In genomic region chr1:226223157-226223785, GRCh38 we compare ENCODE assay signal across 8 cellular contexts. TPM values are rescaled to one million over a fixed set of nuclear protein-coding genes. Genes with fewer than 3 reads are reported as not detected.
A peak's percentile ranks its signal among the peaks of the same experiment; 100 is the strongest.
DNase-seq lines count a peak whose midpoint lies in the region; ATAC-seq and TF ChIP-seq lines count a peak whose summit lies in the region.

Gene MIXL1 (plus strand): TSS chr1:226223664. CDS start chr1:226223682, 18 bp downstream.

- TF ChIP-seq EP300 in sigmoid colon (IDR thresholded peaks at IDR 0.05) = no peak

- H3K36me3 ChIP-seq in H7 (replicated peaks; ENCODE audit: control insufficient read depth, insufficient read depth, low read length) (no peaks in the 10 kb centered on the region), RWPE2 (ENCODE audit: low read depth) (no peaks in the 10 kb centered on the region), sigmoid colon (no peaks in the 10 kb centered on the region)

- no peak for TF ChIP-seq POLR2A in sigmoid colon (IDR thresholded peaks at IDR 0.05)

- WGBS in sigmoid colon, 2 donors = 3 to 5% methylated on average over 62 of the region's 62 CpGs

- TF ChIP-seq CTCF in RWPE2 (IDR thresholded peaks at IDR 0.05; ENCODE audit: poor library complexity, severe bottlenecking) = no peak
- no peak for TF ChIP-seq CTCF in fibroblast of villous mesenchyme (IDR thresholded peaks at IDR 0.05; ENCODE audit: insufficient read depth, low read depth, low read length)
- TF ChIP-seq CTCF in sigmoid colon (IDR thresholded peaks at IDR 0.05) = no peak

- H3K9me3 ChIP-seq in RWPE2 (ENCODE audit: severe bottlenecking) (no peaks in the 10 kb centered on the region), sigmoid colon (no peaks in the 10 kb centered on the region)

- H3K27ac ChIP-seq in RWPE2 (ENCODE audit: poor library complexity, severe bottlenecking) (no peak within 1 kb of the TSS), sigmoid colon (no peak within 1 kb of the TSS)

- H3K4me3 ChIP-seq in H7 (ENCODE audit: insufficient read depth, low read depth, low read length) (peak within 1 kb of the TSS; percentile 88), RWPE2 (ENCODE audit: severe bottlenecking) (peak within 1 kb of the TSS; percentile 27), fibroblast of villous mesenchyme (ENCODE audit: low read depth, low read length) (peak within 1 kb of the TSS; percentile 60), sigmoid colon (peak within 1 kb of the TSS; percentile 14 to 51 (median 38))

- H3K27me3 ChIP-seq in H7 (ENCODE audit: control insufficient read depth, insufficient read depth, low read length) = peaks cover 5% of the 10 kb centered on the region
- no peaks in the 10 kb centered on the region for H3K27me3 ChIP-seq in RWPE2 (ENCODE audit: insufficient read depth, poor library complexity, severe bottlenecking)
- H3K27me3 ChIP-seq in sigmoid colon = peaks cover 9 to 35% (median 30%) of the 10 kb centered on the region in 3 donors

- no peak for ATAC-seq in RWPE2 (ENCODE audit: low read depth)

- peak; percentile 31 for DNase-seq in NCI-H748 (lab: John Stamatoyannopoulos, UW; ENCODE audit: unreplicated experiment)
- DNase-seq in NCI-H748 treated with DMSO at 0.1 percent for 48 hours (lab: John Stamatoyannopoulos, UW) = no peak
- peak; percentile 89 for DNase-seq in H7
- DNase-seq in RWPE2 (ENCODE audit: low spot score) = no peak
- DNase-seq in fibroblast of villous mesenchyme (ENCODE audit: low read depth) = peak; percentile 4
- DNase-seq in sigmoid colon = no peak
- no peak for DNase-seq in NCI-H1417 (lab: John Stamatoyannopoulos, UW)
- DNase-seq in CD1c-positive myeloid dendritic cell (ENCODE audit: extremely low spot score) = no peak

- H3K4me1 ChIP-seq in RWPE2 (ENCODE audit: insufficient read depth, poor library complexity, severe bottlenecking) (no peaks in the 10 kb centered on the region), sigmoid colon (peaks cover 0 to 11% (median 10%) of the 10 kb centered on the region in 4 donors)

- intact Hi-C loops in sigmoid colon (cut with DNase I) = no loop called here

RNA-seq across cellular contexts. Expression of gene MIXL1, which starts in this region (rescaled TPM):
- 27.5 and 61.1 TPM in 2 replicates for total RNA-seq in H7 (2014; rRNA removed; shearing (Covaris generic))
- total RNA-seq in fibroblast of villous mesenchyme = 0.43 TPM in 1 of 2 replicates, not detected in the other
- total RNA-seq in sigmoid colon = not detected
- under 1 TPM in 1 of 3 donors, not detected in 2; 0.13 TPM for polyA plus RNA-seq in sigmoid colon

Comparison
In these comparisons a context has a peak if more than half of its experiments do, and no peak if none do; other contexts are left out.
1. RNA of gene MIXL1 (total RNA-seq): 27.5 to 61.1 TPM in H7; 0.43 TPM in fibroblast of villous mesenchyme and not detected in sigmoid colon; every median in the first group is over 10 times any median in the second.
2. DNase-seq: peak in NCI-H748 (single experiment) and H7 (single experiment); none in NCI-H748 treated with DMSO at 0.1 percent for 48 hours (single experiment), RWPE2 (single experiment), sigmoid colon (single experiment), NCI-H1417 (0 of 3) and CD1c-positive myeloid dendritic cell (single experiment).
3. Peak in DNase-seq and H3K4me3 ChIP-seq in fibroblast of villous mesenchyme; RNA of the gene not detected or under 1 TPM.
4. H3K4me3 ChIP-seq: peak in every context shown above with its lines; median percentile 88 in H7; 60 in fibroblast of villous mesenchyme; 38 in sigmoid colon; 27 in RWPE2.